ENCODE assay signal across 22 cellular contexts in the genomic region with DNA sequence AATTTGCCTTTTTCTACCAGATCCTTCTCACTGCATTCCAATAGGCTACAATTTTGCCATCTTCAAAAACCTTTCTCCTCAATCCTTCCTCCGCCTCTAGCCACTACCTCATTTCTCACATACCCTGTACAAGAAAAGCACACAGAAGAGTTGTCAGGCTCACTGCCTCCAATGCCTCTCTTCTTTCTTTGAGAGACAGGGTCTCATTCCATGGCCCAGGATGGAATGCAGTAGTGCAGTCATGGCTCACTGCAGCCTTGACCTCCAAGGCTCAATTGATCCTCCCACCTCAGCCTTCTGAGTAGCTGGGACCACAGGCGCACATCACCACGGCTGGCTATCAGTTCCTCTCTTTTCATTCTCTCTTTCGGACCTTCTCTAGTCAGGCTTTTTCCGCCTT. TPM values are rescaled to one million over a fixed set of nuclear protein-coding genes. Genes with fewer than 3 reads are reported as not detected.
DNase-seq lines count a peak whose midpoint lies in the region; ATAC-seq, FAIRE-seq and TF ChIP-seq lines count a peak whose summit lies in the region.
"Had no signal": no experiment of that assay in that cellular context is flagged by ENCODE, and none has a peak within 500 bp of the region (broad histone marks: within the 10 kb centered on the region; RNA-seq: fewer than 3 reads in every experiment).

No MANE protein-coding gene starts in this region.

- in situ Hi-C loops in GM13976 (cut with MboI; ENCODE audit: low sequenced_read_pairs, unreplicated experiment) = no loop called here

- FAIRE-seq in GM12891 (lab: Jason Lieb, UNC) (no peak), RCC 7860 (lab: Jason Lieb, UNC) (no peak)
- FAIRE-seq: D721Med, GM12892, GM18507 had no signal

- TF ChIP-seq CTCF in glutamatergic neuron (IDR thresholded peaks at IDR 0.05; ENCODE audit: partially characterized antibody, unreplicated experiment) (no peak), GM13976 (IDR thresholded peaks at IDR 0.05; ENCODE audit: borderline replicate concordance, control extremely low read depth, extremely low read depth, insufficient read depth, missing control alignments) (no peak)

- no peak for DNase-seq in GM12891 (ENCODE audit: insufficient read length, low spot score)
- no peak for DNase-seq in glutamatergic neuron
- DNase-seq in stimulated activated naive B cell treated with anti-CD40 and anti-IgM and Interleukin-4, amounts not matched to agents 10 μg/mL and 1 μg/mL and 100 μg/mL, for 72 hours = no peak
- DNase-seq in GM13976 (ENCODE audit: low spot score) = no peak
- DNase-seq in RCC 7860 (ENCODE audit: low spot score) = no peak
- DNase-seq in NCI-H82 (lab: John Stamatoyannopoulos, UW) = no peak
- DNase-seq: CD4-positive, alpha-beta T cell; CD8-positive, alpha-beta memory T cell; DMS 273 treated with DMSO at 0.1 percent for 48 hours; DMS79; EL; GDM1; H9 had no signal

- H3K27ac Mint-ChIP-seq in glutamatergic neuron (ENCODE audit: unreplicated experiment) = no peak overlapping the region
- H3K27ac Mint-ChIP-seq in stimulated activated naive B cell treated with anti-CD40 and anti-IgM and Interleukin-4, amounts not matched to agents 10 μg/mL and 1 μg/mL and 100 μg/mL, for 72 hours = peak overlapping the region; percentile 11
- H3K27ac Mint-ChIP-seq: CD4-positive, alpha-beta T cell; GM23338; H9 had no signal

- no peak for ATAC-seq in stimulated activated naive B cell treated with anti-CD40 and anti-IgM and Interleukin-4, amounts not matched to agents 10 μg/mL and 1 μg/mL and 100 μg/mL, for 72 hours (replicated peaks)
- ATAC-seq: GM23338, HCT116 had no signal

- H3K4me3 Mint-ChIP-seq in glutamatergic neuron (ENCODE audit: unreplicated experiment) = peak overlapping the region; percentile 17
- H3K4me3 Mint-ChIP-seq in stimulated activated naive B cell treated with anti-CD40 and anti-IgM and Interleukin-4, amounts not matched to agents 10 μg/mL and 1 μg/mL and 100 μg/mL, for 72 hours = no peak overlapping the region
- H3K4me3 Mint-ChIP-seq: CD14-positive monocyte; CD4-positive, alpha-beta T cell; CD8-positive, alpha-beta memory T cell; GM23338; H9 had no signal

- H3K9me3 Mint-ChIP-seq in glutamatergic neuron (ENCODE audit: unreplicated experiment) = peaks cover 15% of the 10 kb centered on the region
- H3K9me3 Mint-ChIP-seq in stimulated activated naive B cell treated with anti-CD40 and anti-IgM and Interleukin-4, amounts not matched to agents 10 μg/mL and 1 μg/mL and 100 μg/mL, for 72 hours = no peaks in the 10 kb centered on the region
- H3K9me3 Mint-ChIP-seq: CD14-positive monocyte; CD4-positive, alpha-beta T cell had no signal

- TF ChIP-seq POLR2A in GM12891 (IDR thresholded peaks at IDR 0.05; ENCODE audit: low read depth, low read length) = no peak

- H3K4me1 Mint-ChIP-seq in glutamatergic neuron (ENCODE audit: low read depth, unreplicated experiment) = peaks cover 20% of the 10 kb centered on the region
- peaks cover 39 to 46% of the 10 kb centered on the region in 2 donors for H3K4me1 Mint-ChIP-seq in stimulated activated naive B cell treated with anti-CD40 and anti-IgM and Interleukin-4, amounts not matched to agents 10 μg/mL and 1 μg/mL and 100 μg/mL, for 72 hours
- H3K4me1 Mint-ChIP-seq: CD14-positive monocyte, GM23338 had no signal

- peaks cover 22% of the 10 kb centered on the region for H3K27me3 Mint-ChIP-seq in glutamatergic neuron (ENCODE audit: unreplicated experiment)
- H3K27me3 Mint-ChIP-seq in stimulated activated naive B cell treated with anti-CD40 and anti-IgM and Interleukin-4, amounts not matched to agents 10 μg/mL and 1 μg/mL and 100 μg/mL, for 72 hours = no peaks in the 10 kb centered on the region

- H3K36me3 Mint-ChIP-seq in glutamatergic neuron (ENCODE audit: unreplicated experiment) = no peaks in the 10 kb centered on the region
- no peaks in the 10 kb centered on the region for H3K36me3 Mint-ChIP-seq in stimulated activated naive B cell treated with anti-CD40 and anti-IgM and Interleukin-4, amounts not matched to agents 10 μg/mL and 1 μg/mL and 100 μg/mL, for 72 hours
- H3K36me3 Mint-ChIP-seq: CD14-positive monocyte; CD8-positive, alpha-beta memory T cell had no signal

TF ChIP-seq in GM12891, 5 proteins besides CTCF, POLR2A, EP300 and RAD21:
- TF ChIP-seq TAF1 (IDR thresholded peaks at IDR 0.05; ENCODE audit: low read depth, low read length) = no peak
- TF ChIP-seq PAX5 (IDR thresholded peaks at IDR 0.05; ENCODE audit: insufficient read depth, low read length, severe bottlenecking) = no peak
- TF ChIP-seq POU2F2 (IDR thresholded peaks at IDR 0.05; ENCODE audit: low read depth, low read length) = no peak
- peak; percentile 7; the same call in 1 of the 2 replicates for TF ChIP-seq SPI1 (IDR thresholded peaks at IDR 0.05; ENCODE audit: low read depth, low read length)
- no peak for TF ChIP-seq POLR2AphosphoS5 (IDR thresholded peaks at IDR 0.05; ENCODE audit: low read depth, low read length)

RNA-seq across cellular contexts. Expression of a gene that starts 36.8 kb away (rescaled TPM):
- polyA plus RNA-seq in GM12891 (2012; ENCODE audit: low read depth, missing spikeins) = not detected
- not detected for total RNA-seq in glutamatergic neuron (ENCODE audit: unreplicated experiment)
- total RNA-seq: A673; CD4-positive, alpha-beta T cell; CD8-positive, alpha-beta memory T cell; GM23338; H4 had no signal
- polyA plus RNA-seq: CD14-positive monocyte; CD8-positive, alpha-beta memory T cell had no signal

RNA-seq across cellular contexts. Expression of a gene that starts 37.3 kb away (rescaled TPM):
- polyA plus RNA-seq in GM12891 (2012; ENCODE audit: low read depth, missing spikeins) = 0.06 TPM
- total RNA-seq in glutamatergic neuron (ENCODE audit: unreplicated experiment) = 0.29 TPM
- total RNA-seq: A172; A673; CD4-positive, alpha-beta T cell; CD8-positive, alpha-beta memory T cell; H4 had no signal
- polyA plus RNA-seq: CD14-positive monocyte had no signal

RNA-seq across cellular contexts. Expression of a gene that starts 48.5 kb away (rescaled TPM):
- polyA plus RNA-seq in GM12891 (2012; ENCODE audit: low read depth, missing spikeins) = 0.18 TPM
- total RNA-seq in glutamatergic neuron (ENCODE audit: unreplicated experiment) = 12.0 TPM

RNA-seq across cellular contexts. Expression of a gene that starts 56.1 kb away (rescaled TPM):
- polyA plus RNA-seq in GM12891 (2012; ENCODE audit: low read depth, missing spikeins) = not detected
- total RNA-seq in glutamatergic neuron (ENCODE audit: unreplicated experiment) = 14.4 TPM
- total RNA-seq: A172, A673, H4 had no signal
- polyA plus RNA-seq: CD14-positive monocyte; CD8-positive, alpha-beta memory T cell had no signal

RNA-seq across cellular contexts. Expression of a gene that starts 59.8 kb away (rescaled TPM):
- 0.21 TPM for polyA plus RNA-seq in GM12891 (2012; ENCODE audit: low read depth, missing spikeins)
- not detected for total RNA-seq in glutamatergic neuron (ENCODE audit: unreplicated experiment)
- total RNA-seq: A172; A673; CD8-positive, alpha-beta memory T cell; H4 had no signal
